ENCODE assay signal across 17 cellular contexts in the genomic region with DNA sequence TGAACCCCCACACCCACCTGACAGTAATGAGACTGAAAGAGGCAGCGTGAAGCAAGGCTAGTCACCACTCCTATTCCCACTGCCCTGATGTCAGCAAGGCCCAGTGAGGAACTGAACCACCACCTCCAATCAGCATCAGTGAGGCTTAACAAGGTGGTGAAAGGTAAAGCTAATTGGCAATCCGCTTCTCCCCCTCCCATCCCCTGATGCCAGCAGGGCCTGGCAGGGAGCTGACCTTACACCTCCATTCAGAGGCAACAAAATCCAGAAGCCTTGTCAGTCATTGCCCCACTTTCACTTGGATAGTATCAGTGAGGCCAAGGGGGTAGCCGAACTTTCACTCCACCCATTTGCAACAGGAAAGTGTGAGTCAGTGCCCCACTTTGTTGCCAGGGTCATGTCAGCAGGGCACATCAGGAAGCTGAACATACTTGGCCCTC.
DNase-seq lines count a peak whose midpoint lies in the region; ATAC-seq, FAIRE-seq and TF ChIP-seq lines count a peak whose summit lies in the region.
"Had no signal": no experiment of that assay in that cellular context is flagged by ENCODE, and none has a peak within 500 bp of the region (broad histone marks: within the 10 kb centered on the region; RNA-seq: fewer than 3 reads in every experiment).

No MANE protein-coding gene starts in this region.

- no peak for TF ChIP-seq POLR2A in adrenal gland (IDR thresholded peaks at IDR 0.05)

- H3K4me1 Mint-ChIP-seq in CD8-positive, alpha-beta T cell (ENCODE audit: low read depth) = no peaks in the 10 kb centered on the region
- H3K4me1 Mint-ChIP-seq: activated B cell treated with CpG ODN at 0.5 μM for 24 hours had no signal

- peak in 1 of 7 experiments; percentile 19 for DNase-seq in CD8-positive, alpha-beta T cell
- DNase-seq in adrenal gland (peak in 5 of 7 donors; percentile 40 to 54 (median 49)), heart right ventricle (peak; percentile 28 to 36), RCC 7860 (ENCODE audit: low spot score) (no peak), NCI-H748 (lab: John Stamatoyannopoulos, UW; ENCODE audit: unreplicated experiment) (no peak)
- DNase-seq: activated B cell treated with CpG ODN at 0.5 μM for 24 hours, BE2C, DMS53, MV-4-11, NCI-H2081 treated with DMSO at 0.1 percent for 48 hours, NCI-H526, right lobe of liver had no signal

- H3K27ac ChIP-seq in CD8-positive, alpha-beta T cell (ENCODE audit: low read depth, low read length) = no peak overlapping the region
- H3K27ac ChIP-seq in HEK293 (ENCODE audit: extremely low read depth, low read depth, low read length) (no peak overlapping the region), adrenal gland (peak overlapping the region in 1 of 5 donors; percentile 30), heart right ventricle (peak overlapping the region in 1 of 10 donors; percentile 1)
- H3K27ac ChIP-seq: right lobe of liver had no signal

- H3K4me3 Mint-ChIP-seq in CD8-positive, alpha-beta T cell = no peak overlapping the region
- H3K4me3 Mint-ChIP-seq: activated B cell treated with CpG ODN at 0.5 μM for 24 hours; stimulated activated naive CD8-positive, alpha-beta T cell treated with anti-CD3 and anti-CD28 coated beads, Interleukin-15, Interleukin-2, amounts not matched to agents 100 ng/mL and 50 ng/mL, for 24 hours had no signal

- CTCF ChIA-PET in CD8-positive, alpha-beta T cell (lab: Charles Lee) = no interaction called here
- CTCF ChIA-PET in HEK293 (lab: Yijun Ruan, JAX) = interaction anchor here (0.7 kb wide), 1 partner anchor 445 kb away, joined by 3 read pairs; no protein-coding TSS in a partner anchor

- intact Hi-C loops in CD8-positive, alpha-beta T cell (cut with DNase I, micrococcal nuclease) = no loop called here
- intact Hi-C loops in adrenal gland (cut with DNase I) = no loop called here
- intact Hi-C loops in heart right ventricle (cut with DNase I) = no loop called here

- 48 to 69% (median 56%) methylated on average over 2 to 3 of the region's 3 CpGs for WGBS in adrenal gland, 4 donors
- WGBS in heart right ventricle, 2 donors = 34 to 56% methylated on average over 3 of the region's 3 CpGs

- no peak overlapping the region for H3K4me3 ChIP-seq in CD8-positive, alpha-beta T cell (ENCODE audit: low read depth, low read length)
- H3K4me3 ChIP-seq in HEK293 (ENCODE audit: low read depth, low read length) (no peak overlapping the region), adrenal gland (no peak overlapping the region), heart right ventricle (no peak overlapping the region)
- H3K4me3 ChIP-seq: right lobe of liver had no signal

- no peaks in the 10 kb centered on the region for H3K36me3 ChIP-seq in CD8-positive, alpha-beta T cell (ENCODE audit: insufficient read depth, low read length)
- H3K36me3 ChIP-seq in HEK293 (ENCODE audit: control insufficient read depth in 2 of 2, insufficient read depth in 1 of 2, low read length in 2 of 2) = no peaks in the 10 kb centered on the region
- no peaks in the 10 kb centered on the region for H3K36me3 ChIP-seq in adrenal gland (replicated peaks in 1 of 2)
- no peaks in the 10 kb centered on the region for H3K36me3 ChIP-seq in heart right ventricle
- H3K36me3 ChIP-seq: BE2C, right lobe of liver had no signal

- no peak for TF ChIP-seq CTCF in CD8-positive, alpha-beta T cell (IDR thresholded peaks at IDR 0.05)
- TF ChIP-seq CTCF in HEK293 (tag by site-specific recombination; IDR thresholded peaks at IDR 0.05) = no peak
- TF ChIP-seq CTCF in adrenal gland (IDR thresholded peaks at IDR 0.05) = no peak
- TF ChIP-seq CTCF in heart right ventricle (IDR thresholded peaks at IDR 0.05) = no peak

- H3K9me3 Mint-ChIP-seq in CD8-positive, alpha-beta T cell = no peaks in the 10 kb centered on the region
- H3K9me3 Mint-ChIP-seq: activated B cell treated with CpG ODN at 0.5 μM for 24 hours; stimulated activated naive CD8-positive, alpha-beta T cell treated with anti-CD3 and anti-CD28 coated beads, Interleukin-15, Interleukin-2, amounts not matched to agents 100 ng/mL and 50 ng/mL, for 24 hours had no signal

- H3K4me1 ChIP-seq in CD8-positive, alpha-beta T cell (ENCODE audit: insufficient read depth, low read length) = no peaks in the 10 kb centered on the region
- H3K4me1 ChIP-seq in HEK293 (ENCODE audit: control insufficient read depth, insufficient read depth, low read length) = no peaks in the 10 kb centered on the region
- no peaks in the 10 kb centered on the region for H3K4me1 ChIP-seq in adrenal gland (replicated peaks in 1 of 2)
- H3K4me1 ChIP-seq in heart right ventricle = peaks cover 0 to 3% (median 0%) of the 10 kb centered on the region in 9 donors
- H3K4me1 ChIP-seq: BE2C, right lobe of liver had no signal

- H3K36me3 Mint-ChIP-seq in CD8-positive, alpha-beta T cell = no peaks in the 10 kb centered on the region

- POLR2A ChIA-PET in CD8-positive, alpha-beta T cell (lab: Charles Lee) = no interaction called here
- POLR2A ChIA-PET in HEK293 (lab: Yijun Ruan, JAX) = no interaction called here

- FAIRE-seq in RCC 7860 (lab: Jason Lieb, UNC) = no peak
- FAIRE-seq: frontal cortex had no signal

- no peaks in the 10 kb centered on the region for H3K27me3 ChIP-seq in CD8-positive, alpha-beta T cell (ENCODE audit: insufficient read depth, low read length)
- H3K27me3 ChIP-seq in adrenal gland (no peaks in the 10 kb centered on the region), heart right ventricle (peaks cover 0 to 9% (median 0%) of the 10 kb centered on the region in 7 donors)
- H3K27me3 ChIP-seq: BE2C had no signal

- H3K27me3 Mint-ChIP-seq in CD8-positive, alpha-beta T cell (ENCODE audit: low read depth) = no peaks in the 10 kb centered on the region
- H3K27me3 Mint-ChIP-seq: activated B cell treated with CpG ODN at 0.5 μM for 24 hours; stimulated activated naive CD8-positive, alpha-beta T cell treated with anti-CD3 and anti-CD28 coated beads, Interleukin-15, Interleukin-2, amounts not matched to agents 100 ng/mL and 50 ng/mL, for 24 hours had no signal

- no peak overlapping the region for H3K27ac Mint-ChIP-seq in CD8-positive, alpha-beta T cell
- H3K27ac Mint-ChIP-seq: activated B cell treated with CpG ODN at 0.5 μM for 24 hours; stimulated activated naive CD8-positive, alpha-beta T cell treated with anti-CD3 and anti-CD28 coated beads, Interleukin-15, Interleukin-2, amounts not matched to agents 100 ng/mL and 50 ng/mL, for 24 hours had no signal

- H3K9me3 ChIP-seq in CD8-positive, alpha-beta T cell (ENCODE audit: low read length) = no peaks in the 10 kb centered on the region
- H3K9me3 ChIP-seq in HEK293 (ENCODE audit: control insufficient read depth, insufficient read depth, low read depth, low read length) = peaks cover 2% of the 10 kb centered on the region
- H3K9me3 ChIP-seq in adrenal gland (replicated peaks in 1 of 3) = no peaks in the 10 kb centered on the region
- no peaks in the 10 kb centered on the region for H3K9me3 ChIP-seq in heart right ventricle
- H3K9me3 ChIP-seq: BE2C, right lobe of liver had no signal

- peak; percentile 20 for ATAC-seq in CD8-positive, alpha-beta T cell
- peak in 7 of 8 donors; percentile 40 to 96 (median 83) for ATAC-seq in heart right ventricle
- ATAC-seq in HG03039 (IDR thresholded peaks at IDR 0.05; ENCODE audit: unreplicated experiment) = no peak
- ATAC-seq: Panc1 had no signal

TF ChIP-seq in HEK293, 187 proteins besides CTCF, POLR2A, EP300 and RAD21:
- 0 out of 2 replicates have a peak, but pooled peaks have one; percentile 42 for TF ChIP-seq PRDM1 (tag by site-specific recombination; IDR thresholded peaks at IDR 0.05)
- TF ChIP-seq ZNF169 (tag by site-specific recombination; IDR thresholded peaks at IDR 0.05) = no peak

Comparison
In these comparisons a context has a peak if more than half of its experiments do, and no peak if none do; other contexts are left out.
1. DNase-seq: peak in adrenal gland (5 of 7) and heart right ventricle (2 of 2); none in RCC 7860 (single experiment) and NCI-H748 (single experiment).